12 cellular contexts compared by ENCODE assay signal in the genomic region with DNA sequence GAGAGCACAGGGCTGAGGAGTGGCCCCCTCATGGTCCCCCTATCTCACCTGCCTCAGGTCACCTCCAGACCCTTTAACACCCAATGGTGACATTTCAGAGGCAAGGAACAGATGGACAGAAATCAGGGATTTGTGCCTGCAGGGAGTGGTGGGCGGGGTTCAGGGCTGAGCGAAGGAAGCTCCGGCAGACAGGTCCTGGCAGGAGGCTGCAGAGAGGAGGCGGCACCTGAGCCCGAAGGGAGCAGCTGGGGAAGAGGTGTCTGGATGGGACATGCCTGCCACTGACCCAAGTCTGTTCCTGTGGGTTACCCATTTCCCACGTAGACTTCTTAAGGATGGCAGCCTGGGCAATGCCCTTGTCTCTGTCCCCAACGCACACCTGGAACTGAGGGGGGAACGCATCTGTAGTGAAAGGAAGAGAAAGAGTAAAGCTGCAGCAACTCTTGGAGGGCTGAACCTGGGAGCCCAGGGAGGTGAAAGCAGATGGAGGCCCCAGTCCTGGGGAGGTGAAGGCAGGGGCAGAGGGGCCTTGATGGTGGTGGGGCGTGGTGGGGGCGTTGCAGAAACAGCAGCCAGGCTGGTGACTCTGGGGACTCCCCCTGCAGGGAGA.
DNase-seq lines count a peak whose midpoint lies in the region; FAIRE-seq and TF ChIP-seq lines count a peak whose summit lies in the region.
"Had no signal": no experiment of that assay in that cellular context is flagged by ENCODE, and none has a peak within 500 bp of the region (broad histone marks: within the 10 kb centered on the region; RNA-seq: fewer than 3 reads in every experiment).

No MANE protein-coding gene starts in this region.

- H3K9me3 ChIP-seq in astrocyte (ENCODE audit: insufficient read depth, low read depth, low read length), result no peaks in the 10 kb centered on the region
- no peaks in the 10 kb centered on the region for H3K9me3 ChIP-seq in iPS-18a (ENCODE audit: control insufficient read depth, low read depth, low read length)
- H3K9me3 ChIP-seq in suprapubic skin, result no peaks in the 10 kb centered on the region
- no peaks in the 10 kb centered on the region for H3K9me3 ChIP-seq in thyroid gland
- H3K9me3 ChIP-seq: prostate gland had no signal

- no peak for TF ChIP-seq POLR2A in suprapubic skin (IDR thresholded peaks at IDR 0.05)
- no peak for TF ChIP-seq POLR2A in thyroid gland (IDR thresholded peaks at IDR 0.05)
- TF ChIP-seq POLR2A in lower leg skin (IDR thresholded peaks at IDR 0.05), result no peak

- H3K79me2 ChIP-seq in astrocyte (ENCODE audit: insufficient read depth, low read length), result no peaks in the 10 kb centered on the region

- H4K20me1 ChIP-seq in astrocyte (ENCODE audit: insufficient read depth, low read length), result no peaks in the 10 kb centered on the region

- H3K27me3 Mint-ChIP-seq in astrocyte (ENCODE audit: low read depth, unreplicated experiment), result peaks cover 4% of the 10 kb centered on the region
- H3K27me3 Mint-ChIP-seq in activated naive CD8-positive, alpha-beta T cell treated with anti-CD3 and anti-CD28 coated beads for 36 hours, result peaks cover 38% of the 10 kb centered on the region

- peak; percentile 66 for DNase-seq in HuH-7 (ENCODE audit: low spot score)
- no peak for DNase-seq in astrocyte (ENCODE audit: low read depth)
- peak; percentile 56 to 67 for DNase-seq in suprapubic skin (ENCODE audit: low spot score in 2 of 2)
- no peak for DNase-seq in thyroid gland
- DNase-seq in activated naive CD8-positive, alpha-beta T cell treated with anti-CD3 and anti-CD28 coated beads for 36 hours, result no peak
- DNase-seq in lower leg skin (ENCODE audit: low spot score in 2 of 2), result no peak
- DNase-seq in anterior cingulate cortex (lab: John Stamatoyannopoulos, UW), result no peak
- DNase-seq: NCI-H2227 treated with DMSO at 0.1 percent for 48 hours had no signal

- H3K9ac ChIP-seq in astrocyte (ENCODE audit: low read length) (peak overlapping the region; percentile 71), iPS-18a (ENCODE audit: low read length) (peak overlapping the region; percentile 21)

- H3K36me3 ChIP-seq in astrocyte (ENCODE audit: insufficient read depth, low read length) (no peaks in the 10 kb centered on the region), iPS-18a (ENCODE audit: control insufficient read depth, low read depth, low read length) (no peaks in the 10 kb centered on the region), suprapubic skin (no peaks in the 10 kb centered on the region), thyroid gland (no peaks in the 10 kb centered on the region)
- H3K36me3 ChIP-seq: prostate gland had no signal

- H3K27ac Mint-ChIP-seq in astrocyte (ENCODE audit: unreplicated experiment), result peak overlapping the region; percentile 87
- no peak overlapping the region for H3K27ac Mint-ChIP-seq in activated naive CD8-positive, alpha-beta T cell treated with anti-CD3 and anti-CD28 coated beads for 36 hours
- H3K27ac Mint-ChIP-seq: activated T-helper 1 cell treated with anti-CD3 and anti-CD28 coated beads, Interleukin-12 subunit alpha, Interleukin-12 subunit beta, Interleukin-2, Interleukin-4 antibody, amounts not matched to agents 30 ng/mL and 10 ng/mL and 1 ng/mL, durations not matched to agents 14 hours and 24 hours and 36 hours; T-helper 17 cell had no signal

- FAIRE-seq in astrocyte (lab: Jason Lieb, UNC), result no peak

- H3K9me3 Mint-ChIP-seq in astrocyte (ENCODE audit: unreplicated experiment), result peaks cover 6% of the 10 kb centered on the region
- no peaks in the 10 kb centered on the region for H3K9me3 Mint-ChIP-seq in activated naive CD8-positive, alpha-beta T cell treated with anti-CD3 and anti-CD28 coated beads for 36 hours
- H3K9me3 Mint-ChIP-seq: activated T-helper 1 cell treated with anti-CD3 and anti-CD28 coated beads, Interleukin-12 subunit alpha, Interleukin-12 subunit beta, Interleukin-2, Interleukin-4 antibody, amounts not matched to agents 30 ng/mL and 10 ng/mL and 1 ng/mL, durations not matched to agents 14 hours and 24 hours and 36 hours had no signal

- H3K4me3 ChIP-seq in astrocyte (ENCODE audit: insufficient read depth, low read depth, low read length) (no peak overlapping the region), iPS-18a (ENCODE audit: low read length) (peak overlapping the region; percentile 14), suprapubic skin (no peak overlapping the region), thyroid gland (replicated peaks in 1 of 3) (no peak overlapping the region), lower leg skin (ENCODE audit: low read depth, poor library complexity, severe bottlenecking) (no peak overlapping the region)
- H3K4me3 ChIP-seq: prostate gland had no signal

- H3K4me2 ChIP-seq in astrocyte (ENCODE audit: low read length), result peak overlapping the region; percentile 84

- H3K4me3 Mint-ChIP-seq in astrocyte (ENCODE audit: unreplicated experiment), result no peak overlapping the region
- H3K4me3 Mint-ChIP-seq in activated naive CD8-positive, alpha-beta T cell treated with anti-CD3 and anti-CD28 coated beads for 36 hours, result no peak overlapping the region
- H3K4me3 Mint-ChIP-seq: activated T-helper 1 cell treated with anti-CD3 and anti-CD28 coated beads, Interleukin-12 subunit alpha, Interleukin-12 subunit beta, Interleukin-2, Interleukin-4 antibody, amounts not matched to agents 30 ng/mL and 10 ng/mL and 1 ng/mL, durations not matched to agents 14 hours and 24 hours and 36 hours; T-helper 17 cell had no signal

- no peaks in the 10 kb centered on the region for H3K36me3 Mint-ChIP-seq in astrocyte (ENCODE audit: low read depth, unreplicated experiment)
- H3K36me3 Mint-ChIP-seq in activated naive CD8-positive, alpha-beta T cell treated with anti-CD3 and anti-CD28 coated beads for 36 hours, result no peaks in the 10 kb centered on the region

- 56% methylated on average over 10 of the region's 10 CpGs for WGBS in suprapubic skin
- 78 to 82% methylated on average over 10 of the region's 10 CpGs for WGBS in thyroid gland, 2 donors
- WGBS in lower leg skin, 2 donors, result 52 to 60% methylated on average over 10 of the region's 10 CpGs

- no peaks in the 10 kb centered on the region for H3K27me3 ChIP-seq in astrocyte (ENCODE audit: insufficient read depth, low read length)
- peaks cover 47% of the 10 kb centered on the region for H3K27me3 ChIP-seq in iPS-18a (ENCODE audit: control insufficient read depth, insufficient read depth, low read length)
- no peaks in the 10 kb centered on the region for H3K27me3 ChIP-seq in suprapubic skin
- no peaks in the 10 kb centered on the region for H3K27me3 ChIP-seq in thyroid gland

- H3K4me1 ChIP-seq in astrocyte (ENCODE audit: insufficient read depth, low read length) (peaks cover 30% of the 10 kb centered on the region), iPS-18a (ENCODE audit: control insufficient read depth, low read depth, low read length) (peaks cover 12% of the 10 kb centered on the region), suprapubic skin (peaks cover 22% of the 10 kb centered on the region), thyroid gland (peaks cover 0 to 10% of the 10 kb centered on the region in 2 donors)
- H3K4me1 ChIP-seq: prostate gland had no signal

- intact Hi-C loops in thyroid gland (cut with DNase I) (no loop called here), lower leg skin (cut with DNase I; ENCODE audit: low total_unique reads) (no loop called here)

- H2AFZ ChIP-seq in astrocyte (ENCODE audit: low read depth, low read length), result peak overlapping the region; percentile 28

- TF ChIP-seq CTCF in astrocyte (IDR thresholded peaks at IDR 0.05; ENCODE audit: insufficient read depth, low read depth, low read length) (no peak), suprapubic skin (IDR thresholded peaks at IDR 0.05) (no peak), thyroid gland (IDR thresholded peaks at IDR 0.05) (no peak), lower leg skin (IDR thresholded peaks at IDR 0.05) (no peak)

- peaks cover 18% of the 10 kb centered on the region for H3K4me1 Mint-ChIP-seq in astrocyte (ENCODE audit: low read depth, unreplicated experiment)
- peaks cover 4% of the 10 kb centered on the region for H3K4me1 Mint-ChIP-seq in activated naive CD8-positive, alpha-beta T cell treated with anti-CD3 and anti-CD28 coated beads for 36 hours

- peak overlapping the region; percentile 74 for H3K27ac ChIP-seq in astrocyte (ENCODE audit: low read depth, low read length)
- H3K27ac ChIP-seq in iPS-18a (ENCODE audit: low read length), result peak overlapping the region; percentile 5
- H3K27ac ChIP-seq in suprapubic skin, result no peak overlapping the region
- H3K27ac ChIP-seq in thyroid gland, result no peak overlapping the region
- H3K27ac ChIP-seq: prostate gland had no signal

- TF ChIP-seq EP300 in suprapubic skin (IDR thresholded peaks at IDR 0.05), result no peak

Comparison
In these comparisons a context has a peak if more than half of its experiments do, and no peak if none do; other contexts are left out.
1. DNase-seq: peak in HuH-7 (single experiment) and suprapubic skin (2 of 2); none in astrocyte (single experiment), thyroid gland (0 of 2), activated naive CD8-positive, alpha-beta T cell treated with anti-CD3 and anti-CD28 coated beads for 36 hours (single experiment), lower leg skin (0 of 2) and anterior cingulate cortex (0 of 58).
2. H3K27ac ChIP-seq: peak in astrocyte (single experiment) and iPS-18a (single experiment); none in suprapubic skin (single experiment) and thyroid gland (0 of 3).